Comparison of ENCODE assay signal across 16 cellular contexts in genomic region chr6:87088076-87088475, GRCh38.
"Had no signal": no experiment of that assay in that cellular context is flagged by ENCODE, and none has a peak within 500 bp of the region (broad histone marks: within the 10 kb centered on the region; RNA-seq: fewer than 3 reads in every experiment).

No MANE protein-coding gene starts in this region.

- DNase-seq: activated CD4-positive, alpha-beta memory T cell treated with anti-CD3 and anti-CD28 coated beads, Interleukin-2, amount 10 ng/mL, durations not matched to agents 7 days and 5 days; activated CD4-positive, alpha-beta T cell treated with anti-CD3 and anti-CD28 coated beads for 36 hours; activated effector memory CD4-positive, alpha-beta T cell treated with Interleukin-2 at 50 U/mL for 16 hours; activated T-cell treated with anti-CD3 and anti-CD28 coated beads, Interleukin-2, amount 50 U/mL, for 24 hours; adrenal gland; dorsolateral prefrontal cortex; endodermal cell; gastrocnemius medialis; heart left ventricle; immature natural killer cell; nephron progenitor cell; occipital lobe; stimulated activated CD4-positive, alpha-beta T cell treated with anti-CD3 and anti-CD28 coated beads, Interleukin-15, amount 100 ng/mL, for 24 hours; stimulated activated CD4-positive, alpha-beta T cell treated with anti-CD3 and anti-CD28 coated beads, Interleukin-4, amount 100 ng/mL, for 1 hour; stimulated activated naive CD4-positive, alpha-beta T cell; tibial artery had no signal

- ATAC-seq: activated CD4-positive, alpha-beta T cell treated with anti-CD3 and anti-CD28 coated beads for 36 hours; gastrocnemius medialis; heart left ventricle had no signal
